In the genomic region with DNA sequence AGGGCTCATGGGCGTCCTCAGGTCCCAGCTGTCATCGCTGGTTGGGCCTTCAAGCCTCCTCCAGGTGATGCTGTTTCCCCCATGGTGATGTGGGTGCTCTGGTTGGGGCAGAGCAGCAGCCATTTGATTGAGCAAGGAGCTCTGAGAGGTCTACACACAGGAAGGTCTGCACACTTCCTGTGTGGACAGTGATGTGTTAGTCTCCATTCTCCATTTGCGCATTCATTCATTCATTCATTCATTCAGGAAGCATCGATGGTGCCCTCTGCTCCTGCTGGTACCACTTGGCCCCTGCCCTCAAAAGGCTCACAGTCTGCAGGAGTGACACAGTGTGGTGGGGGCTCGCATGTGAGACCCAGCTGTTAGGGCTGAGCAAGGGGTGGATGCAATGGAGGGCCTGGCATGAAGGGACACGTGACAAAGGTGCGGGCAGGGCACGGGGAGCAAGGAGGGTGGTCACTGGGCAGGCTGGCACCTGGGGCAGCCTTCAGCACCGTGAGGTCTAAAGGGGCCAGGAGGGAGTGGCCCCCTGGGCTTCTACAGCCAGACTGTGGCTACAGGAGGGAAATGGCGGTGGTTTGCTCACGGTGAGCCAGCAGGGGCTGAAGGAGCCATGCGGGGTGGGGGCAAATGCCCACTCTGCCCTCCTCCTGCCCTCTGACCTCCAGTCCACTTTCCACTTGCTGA, we compare ENCODE assay signal across 27 cellular contexts. TPM values are rescaled to one million over a fixed set of nuclear protein-coding genes. Genes with fewer than 3 reads are reported as not detected.
DNase-seq lines count a peak whose midpoint lies in the region; ATAC-seq, FAIRE-seq and TF ChIP-seq lines count a peak whose summit lies in the region.
"Had no signal": no experiment of that assay in that cellular context is flagged by ENCODE, and none has a peak within 500 bp of the region (broad histone marks: within the 10 kb centered on the region; RNA-seq: fewer than 3 reads in every experiment).

No MANE protein-coding gene starts in this region.

- H3K27ac Mint-ChIP-seq in activated CD8-positive, alpha-beta T cell treated with anti-CD3 and anti-CD28 coated beads for 36 hours = no peak overlapping the region
- H3K27ac Mint-ChIP-seq: T-cell had no signal

- H3K4me1 Mint-ChIP-seq in activated CD8-positive, alpha-beta T cell treated with anti-CD3 and anti-CD28 coated beads for 36 hours (ENCODE audit: low read depth) = no peaks in the 10 kb centered on the region
- H3K4me1 Mint-ChIP-seq: T-cell had no signal

- H3K9me3 Mint-ChIP-seq in activated CD8-positive, alpha-beta T cell treated with anti-CD3 and anti-CD28 coated beads for 36 hours = no peaks in the 10 kb centered on the region
- H3K9me3 Mint-ChIP-seq: CD8-positive, alpha-beta memory T cell; T-cell had no signal

- no peak for TF ChIP-seq POLR2A in A549 (IDR thresholded peaks at IDR 0.05; ENCODE audit: low read length)
- no peak for TF ChIP-seq POLR2A in GM12891 (IDR thresholded peaks at IDR 0.05; ENCODE audit: low read depth, low read length)

- H4K20me1 ChIP-seq in BLaER1 = no peaks in the 10 kb centered on the region

- POLR2A ChIA-PET in A549 (lab: Yijun Ruan, JAX) = no interaction called here
- POLR2A ChIA-PET in activated CD8-positive, alpha-beta T cell treated with anti-CD3 and anti-CD28 coated beads for 36 hours (lab: Charles Lee) = no interaction called here

- 89% methylated on average over 10 of the region's 12 CpGs for WGBS in A549 (ENCODE audit: missing lambda C conversion rate)
- 59 to 83% methylated on average over 12 of the region's 12 CpGs for WGBS in lung, 2 donors

- intact Hi-C loops in activated CD8-positive, alpha-beta T cell treated with anti-CD3 and anti-CD28 coated beads for 36 hours (cut with micrococcal nuclease) = no loop called here

- no peak overlapping the region for H3K4me2 ChIP-seq in A549
- H3K4me2 ChIP-seq in BLaER1 = peak overlapping the region; percentile 7; the same call in 1 of the 2 replicates
- H3K4me2 ChIP-seq: PC-9 had no signal

- H3K4me1 ChIP-seq in A549 (peaks cover 16% of the 10 kb centered on the region), BLaER1 (peaks cover 12% of the 10 kb centered on the region), lung (ENCODE audit: control insufficient read depth in 2 of 2, insufficient read depth in 2 of 2, low read length in 2 of 2) (no peaks in the 10 kb centered on the region)
- H3K4me1 ChIP-seq: breast epithelium, psoas muscle had no signal

- H3K36me3 ChIP-seq in BLaER1 (no peaks in the 10 kb centered on the region), lung (ENCODE audit: control insufficient read depth in 2 of 2, insufficient read depth in 2 of 2, low read length in 2 of 2) (peaks cover 0 to 2% of the 10 kb centered on the region in 2 donors)
- H3K36me3 ChIP-seq: breast epithelium, lower lobe of right lung had no signal

- H3K36me3 Mint-ChIP-seq in activated CD8-positive, alpha-beta T cell treated with anti-CD3 and anti-CD28 coated beads for 36 hours (ENCODE audit: low read depth) = no peaks in the 10 kb centered on the region
- H3K36me3 Mint-ChIP-seq: T-cell had no signal

- ATAC-seq in A549 (peak; percentile 1 to 5; a peak in 3 of 6 replicates), lung (ENCODE audit: insufficient read depth, low FRiP score) (peak; percentile 16), HG03432 (IDR thresholded peaks at IDR 0.05; ENCODE audit: unreplicated experiment) (no peak), GM18858 (IDR thresholded peaks at IDR 0.05; ENCODE audit: unreplicated experiment) (no peak)
- ATAC-seq in activated CD8-positive, alpha-beta T cell treated with anti-CD3 and anti-CD28 coated beads for 36 hours = peak; percentile 53
- ATAC-seq: lower lobe of right lung, psoas muscle, T-cell had no signal

- in situ Hi-C loops in KBM-7 (cut with MboI; ENCODE audit: low pct_unique_long_range_greater_than_20kb, low sequenced_read_pairs) = no loop called here

- FAIRE-seq in A549 (lab: Jason Lieb, UNC) (no peak), GM12891 (lab: Jason Lieb, UNC) (no peak)
- FAIRE-seq: endometrium, keratinocyte had no signal

- H3K27ac ChIP-seq in A549 (peak overlapping the region in 1 of 2 experiments; percentile 39; a peak in 2 of 6 replicates), BLaER1 (no peak overlapping the region), lung (ENCODE audit: low read depth in 1 of 2, low read length in 1 of 2) (no peak overlapping the region)
- H3K27ac ChIP-seq: breast epithelium, lower lobe of right lung, PC-9, psoas muscle had no signal

- no peaks in the 10 kb centered on the region for H3K9me3 ChIP-seq in A549
- H3K9me3 ChIP-seq in BLaER1 = no peaks in the 10 kb centered on the region
- no peaks in the 10 kb centered on the region for H3K9me3 ChIP-seq in lung (ENCODE audit: control insufficient read depth in 2 of 2, insufficient read depth in 1 of 2, low read length in 1 of 2)
- H3K9me3 ChIP-seq: breast epithelium, lower lobe of right lung, psoas muscle had no signal

- no peak overlapping the region for H3K9ac ChIP-seq in BLaER1

- CTCF ChIA-PET in A549 (lab: Yijun Ruan, JAX) = interaction anchor here (0.9 to 4.7 kb wide), 4 partner anchors 15 to 79 kb away, joined by 3 to 21 read pairs (median 4); no protein-coding TSS in a partner anchor
- CTCF ChIA-PET in activated CD8-positive, alpha-beta T cell treated with anti-CD3 and anti-CD28 coated beads for 36 hours (lab: Charles Lee) = no interaction called here

- no peaks in the 10 kb centered on the region for H3K27me3 ChIP-seq in BLaER1
- no peaks in the 10 kb centered on the region for H3K27me3 ChIP-seq in lung (ENCODE audit: control insufficient read depth, insufficient read depth)
- H3K27me3 ChIP-seq: breast epithelium had no signal

- H3K4me3 ChIP-seq in A549 (no peak overlapping the region), BLaER1 (no peak overlapping the region), lung (no peak overlapping the region)
- H3K4me3 ChIP-seq: lower lobe of right lung, PC-9, psoas muscle had no signal

- DNase-seq in A549 (ENCODE audit: low read depth in 1 of 2, low spot score in 1 of 2) (no peak), lung (ENCODE audit: low spot score) (no peak), KBM-7 (no peak), GM12891 (ENCODE audit: insufficient read length, low spot score) (no peak)
- no peak for DNase-seq in activated CD8-positive, alpha-beta T cell treated with anti-CD3 and anti-CD28 coated beads for 36 hours
- DNase-seq: activated CD4-positive, alpha-beta T cell treated with anti-CD3 and anti-CD28 coated beads for 1 hour; activated CD8-positive, alpha-beta memory T cell treated with anti-CD3 and anti-CD28 coated beads for 24 hours; activated gamma-delta T cell; activated T-cell treated with anti-CD3 and anti-CD28 coated beads, Interleukin-2, amount 50 U/mL, for 1 hour; DMS79; lower lobe of right lung; NCI-H2029 treated with DMSO at 0.1 percent for 48 hours; NCI-H226; PC-9; psoas muscle; SHP77 treated with DMSO at 0.1 percent for 48 hours; stimulated activated CD8-positive, alpha-beta memory T cell treated with anti-CD3 and anti-CD28 coated beads, Interleukin-4, amount 100 ng/mL, for 48 hours; trophoblast cell had no signal

- no peak overlapping the region for H3K4me3 Mint-ChIP-seq in activated CD8-positive, alpha-beta T cell treated with anti-CD3 and anti-CD28 coated beads for 36 hours
- H3K4me3 Mint-ChIP-seq: CD8-positive, alpha-beta memory T cell; T-cell had no signal

- H3K27me3 Mint-ChIP-seq in activated CD8-positive, alpha-beta T cell treated with anti-CD3 and anti-CD28 coated beads for 36 hours = no peaks in the 10 kb centered on the region

- TF ChIP-seq RAD21 in A549 (conservative IDR thresholded peaks at IDR 0.05 in 1 of 2, IDR thresholded peaks at IDR 0.05 in 1 of 2) = 0 out of 5 replicates have a peak, but pooled peaks of 1 of the 2 experiments have one; percentile 4

- TF ChIP-seq EP300 in A549 (IDR thresholded peaks at IDR 0.05) = no peak

- no peak for TF ChIP-seq CTCF in A549 (IDR thresholded peaks at IDR 0.05)
- no peak for TF ChIP-seq CTCF in activated CD8-positive, alpha-beta T cell treated with anti-CD3 and anti-CD28 coated beads for 36 hours (IDR thresholded peaks at IDR 0.05)
- TF ChIP-seq CTCF in lung (IDR thresholded peaks at IDR 0.05; ENCODE audit: control extremely low read depth, extremely low read depth) = no peak

TF ChIP-seq in A549, 52 proteins besides CTCF, POLR2A, EP300 and RAD21 (continues in another document):
- TF ChIP-seq RCOR1 (IDR thresholded peaks at IDR 0.05; ENCODE audit: low read depth, low read length) = no peak

TF ChIP-seq in GM12891, 5 proteins besides CTCF, POLR2A, EP300 and RAD21 (continues in another document):
- no peak for TF ChIP-seq POU2F2 (IDR thresholded peaks at IDR 0.05; ENCODE audit: low read depth, low read length)

RNA-seq across cellular contexts. Expression of a gene that starts 1.5 kb away (rescaled TPM):
- 0.45 and 0.77 TPM in 2 replicates for polyA plus RNA-seq in A549 (2011; rRNA removed)
- polyA plus RNA-seq in A549 (2012; cell fraction: cytosol; rRNA removed) = 0.17 and 0.22 TPM in 2 replicates
- polyA plus RNA-seq in A549 (2012; cell fraction: nucleus; rRNA removed) = 0.70 and 0.87 TPM in 2 replicates
- 0.17 to 0.34 TPM (median 0.25 TPM) in 3 replicates for polyA plus RNA-seq in A549 (2017; fragmentation: RNase III; extraction: RNeasy Plus Mini Kit Qiagen cat#74134 plus additional on column Dnase treatment)
- 0.41 and 1.2 TPM in 2 replicates for polyA minus RNA-seq in A549 (2011; rRNA and poly(A)+ RNA removed)
- total RNA-seq in activated CD8-positive, alpha-beta T cell treated with anti-CD3 and anti-CD28 coated beads for 36 hours = not detected
- 10 to 100 TPM in 1 of 2 donors, 1 to 10 TPM in 1; 3.9 to 14.8 TPM for total RNA-seq in lung
- 10 to 100 TPM in 1 of 2 donors, 1 to 10 TPM in 1; 1.8 to 66.2 TPM for polyA plus RNA-seq in lung
- not detected for polyA plus RNA-seq in GM12891 (2012; ENCODE audit: low read depth, missing spikeins)
- total RNA-seq: CD8-positive, alpha-beta memory T cell; H4; PC-9 had no signal
- polyA plus RNA-seq: CD8-positive, alpha-beta memory T cell; keratinocyte had no signal

RNA-seq across cellular contexts. Expression of a gene that starts 25.0 kb away (rescaled TPM):
- 0.17 and 0.28 TPM in 2 replicates for polyA plus RNA-seq in A549 (2011; rRNA removed)
- 0.05 and 0.19 TPM in 2 replicates for polyA plus RNA-seq in A549 (2012; cell fraction: cytosol; rRNA removed)
- polyA plus RNA-seq in A549 (2012; cell fraction: nucleus; rRNA removed) = 0.11 and 0.20 TPM in 2 replicates
- 0.10 to 0.28 TPM (median 0.10 TPM) in 3 replicates for polyA plus RNA-seq in A549 (2017; fragmentation: RNase III; extraction: RNeasy Plus Mini Kit Qiagen cat#74134 plus additional on column Dnase treatment)
- 0.91 TPM in 1 of 2 replicates, not detected in the other for polyA minus RNA-seq in A549 (2011; rRNA and poly(A)+ RNA removed)
- total RNA-seq in activated CD8-positive, alpha-beta T cell treated with anti-CD3 and anti-CD28 coated beads for 36 hours = under 1 TPM in 1 of 2 experiments, not detected in 1; 0.58 TPM
- 10 to 100 TPM in 1 of 2 donors, 1 to 10 TPM in 1; 8.6 to 10.9 TPM for total RNA-seq in lung
- 1 to 10 TPM; 2.5 to 4.2 TPM for polyA plus RNA-seq in lung
- 0.55 TPM for polyA plus RNA-seq in GM12891 (2012; ENCODE audit: low read depth, missing spikeins)
- total RNA-seq: CD8-positive, alpha-beta memory T cell; psoas muscle; T-cell had no signal
- polyA plus RNA-seq: CD8-positive, alpha-beta memory T cell; keratinocyte; psoas muscle had no signal

RNA-seq across cellular contexts. Expression of a gene that starts 41.2 kb away (rescaled TPM):
- polyA plus RNA-seq in A549 (2011; rRNA removed) (28.3 and 37.7 TPM in 2 replicates), A549 (2017; fragmentation: RNase III; extraction: RNeasy Plus Mini Kit Qiagen cat#74134 plus additional on column Dnase treatment) (91.8 to 142 TPM (median 130 TPM) in 3 replicates), lung (10 to 100 TPM; 18.9 to 37.2 TPM)
- 46.7 and 66.1 TPM in 2 replicates for polyA plus RNA-seq in A549 (2012; cell fraction: cytosol; rRNA removed)
- polyA plus RNA-seq in A549 (2012; cell fraction: nucleus; rRNA removed) = 102 and 106 TPM in 2 replicates
- 31.9 and 33.7 TPM in 2 replicates for polyA minus RNA-seq in A549 (2011; rRNA and poly(A)+ RNA removed)
- total RNA-seq in activated CD8-positive, alpha-beta T cell treated with anti-CD3 and anti-CD28 coated beads for 36 hours = 1 to 10 TPM; 4.9 to 8.5 TPM
- total RNA-seq in lung = 10 to 100 TPM in 1 of 2 donors, 1 to 10 TPM in 1; 8.8 to 74.4 TPM
- polyA plus RNA-seq in GM12891 (2012; ENCODE audit: low read depth, missing spikeins) = 1.1 TPM

Comparison
In these comparisons a context has a peak if more than half of its experiments do, and no peak if none do; other contexts are left out.
1. ATAC-seq: peak in A549 (2 of 2), activated CD8-positive, alpha-beta T cell treated with anti-CD3 and anti-CD28 coated beads for 36 hours (single experiment) and lung (single experiment); none in HG03432 (single experiment) and GM18858 (single experiment).
2. RNA of a gene that starts 1.5 kb away (total RNA-seq): 3.9 to 14.8 TPM in lung; not detected in activated CD8-positive, alpha-beta T cell treated with anti-CD3 and anti-CD28 coated beads for 36 hours; every median in the first group is over 4 times any median in the second.
3. RNA of a gene that starts 25.0 kb away (total RNA-seq): 8.6 to 10.9 TPM in lung; 0.58 TPM in activated CD8-positive, alpha-beta T cell treated with anti-CD3 and anti-CD28 coated beads for 36 hours; every median in the first group is over 4 times any median in the second.